ENCODE assay signal across 27 cellular contexts in the genomic region with DNA sequence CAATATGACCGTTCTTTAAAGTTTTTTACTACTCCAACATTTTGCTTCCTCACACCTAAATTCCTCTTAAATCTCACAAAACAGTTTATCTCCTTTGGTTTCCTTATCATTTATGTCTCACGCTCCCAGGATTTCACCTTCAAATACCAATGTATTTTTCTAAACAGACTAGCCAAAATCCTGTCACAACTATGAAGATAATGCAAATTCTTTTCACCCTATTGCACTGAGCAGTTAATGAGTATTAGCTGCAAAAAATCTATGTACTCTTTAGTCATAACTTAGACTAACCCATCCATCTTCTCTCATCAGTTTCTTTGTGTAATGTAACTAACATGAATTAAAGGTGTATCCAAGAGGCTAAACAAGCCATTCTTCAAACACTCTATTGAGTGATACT.
A peak's percentile ranks its signal among the peaks of the same experiment; 100 is the strongest.
DNase-seq lines count a peak whose midpoint lies in the region; ATAC-seq, FAIRE-seq and TF ChIP-seq lines count a peak whose summit lies in the region.
"Had no signal": no experiment of that assay in that cellular context is flagged by ENCODE, and none has a peak within 500 bp of the region (broad histone marks: within the 10 kb centered on the region; RNA-seq: fewer than 3 reads in every experiment).

No MANE protein-coding gene starts in this region.

- H3K4me3 ChIP-seq in astrocyte (ENCODE audit: insufficient read depth, low read depth, low read length) (no peak overlapping the region), fibroblast of pulmonary artery (replicated peaks; ENCODE audit: low read depth, low read length) (no peak overlapping the region)
- H3K4me3 ChIP-seq: BLaER1, GM12878 had no signal

- H3K36me3 Mint-ChIP-seq in astrocyte (ENCODE audit: low read depth, unreplicated experiment), result no peaks in the 10 kb centered on the region
- H3K36me3 Mint-ChIP-seq: CD14-positive monocyte; CD4-positive, alpha-beta memory T cell; CD4-positive, CD25-positive, alpha-beta regulatory T cell; CD8-positive, alpha-beta memory T cell had no signal

- no peaks in the 10 kb centered on the region for H3K27me3 ChIP-seq in astrocyte (ENCODE audit: insufficient read depth, low read length)
- H3K27me3 ChIP-seq: BE2C, BLaER1 had no signal

- H3K4me2 ChIP-seq in astrocyte (ENCODE audit: low read length), result no peak overlapping the region
- H3K4me2 ChIP-seq: BLaER1 had no signal

- FAIRE-seq in astrocyte (lab: Jason Lieb, UNC), result no peak
- FAIRE-seq: A204.1, D721Med, G401.6, GM12878, GM12892, GM18507 had no signal

- no peaks in the 10 kb centered on the region for H3K79me2 ChIP-seq in astrocyte (ENCODE audit: insufficient read depth, low read length)

- H3K4me1 ChIP-seq in astrocyte (ENCODE audit: insufficient read depth, low read length), result no peaks in the 10 kb centered on the region
- H3K4me1 ChIP-seq: BE2C, BLaER1 had no signal

- H3K9me3 ChIP-seq in astrocyte (ENCODE audit: insufficient read depth, low read depth, low read length), result no peaks in the 10 kb centered on the region
- H3K9me3 ChIP-seq: BE2C, BLaER1 had no signal

- no peak overlapping the region for H3K27ac ChIP-seq in astrocyte (ENCODE audit: low read depth, low read length)
- H3K27ac ChIP-seq: BLaER1 had no signal

- no peak overlapping the region for H3K9ac ChIP-seq in astrocyte (ENCODE audit: low read length)
- H3K9ac ChIP-seq: BLaER1 had no signal

- no peaks in the 10 kb centered on the region for H3K27me3 Mint-ChIP-seq in astrocyte (ENCODE audit: low read depth, unreplicated experiment)
- H3K27me3 Mint-ChIP-seq: CD4-positive, CD25-positive, alpha-beta regulatory T cell had no signal

- TF ChIP-seq CTCF in astrocyte (IDR thresholded peaks at IDR 0.05; ENCODE audit: insufficient read depth, low read depth, low read length) (no peak), fibroblast of pulmonary artery (IDR thresholded peaks at IDR 0.05; ENCODE audit: low read length, missing control alignments) (no peak)

- H2AFZ ChIP-seq in astrocyte (ENCODE audit: low read depth, low read length), result no peak overlapping the region

- no peak overlapping the region for H3K4me3 Mint-ChIP-seq in astrocyte (ENCODE audit: unreplicated experiment)
- H3K4me3 Mint-ChIP-seq: CD14-positive monocyte; CD4-positive, alpha-beta memory T cell; CD4-positive, CD25-positive, alpha-beta regulatory T cell; CD8-positive, alpha-beta memory T cell had no signal

- no peak overlapping the region for H3K27ac Mint-ChIP-seq in astrocyte (ENCODE audit: unreplicated experiment)
- H3K27ac Mint-ChIP-seq: CD14-positive monocyte; CD4-positive, alpha-beta memory T cell; CD4-positive, CD25-positive, alpha-beta regulatory T cell; CD8-positive, alpha-beta memory T cell had no signal

- peak; percentile 79 for DNase-seq in NCI-H226
- peak; percentile 78 for DNase-seq in astrocyte (ENCODE audit: low read depth)
- DNase-seq in fibroblast of pulmonary artery (ENCODE audit: low read depth), result peak; percentile 11
- peak; percentile 2 for DNase-seq in kidney glomerular epithelial cell (lab: John Stamatoyannopoulos, UW)
- no peak for DNase-seq in mucosa of gallbladder (ENCODE audit: low spot score)
- no peak for DNase-seq in GM03348 (ENCODE audit: low spot score)
- DNase-seq: 8988T; ACHN; BE2C; C1 segment of cervical spinal cord; Calu3; CD4-positive, alpha-beta memory T cell; CD4-positive, CD25-positive, alpha-beta regulatory T cell; CD8-positive, alpha-beta memory T cell; COR-L47; DMS79 treated with DMSO at 0.1 percent for 48 hours; GF-D8 had no signal

- peaks cover 3% of the 10 kb centered on the region for H3K4me1 Mint-ChIP-seq in astrocyte (ENCODE audit: low read depth, unreplicated experiment)
- H3K4me1 Mint-ChIP-seq: CD14-positive monocyte; CD4-positive, alpha-beta memory T cell; CD4-positive, CD25-positive, alpha-beta regulatory T cell; CD8-positive, alpha-beta memory T cell had no signal

- no peaks in the 10 kb centered on the region for H3K36me3 ChIP-seq in astrocyte (ENCODE audit: insufficient read depth, low read length)
- H3K36me3 ChIP-seq: BE2C, BLaER1 had no signal

- ATAC-seq in GM19328 (IDR thresholded peaks at IDR 0.05; ENCODE audit: unreplicated experiment) (no peak), HG03442 (IDR thresholded peaks at IDR 0.05; ENCODE audit: unreplicated experiment) (no peak)
- ATAC-seq: GM12878 had no signal

- H4K20me1 ChIP-seq in astrocyte (ENCODE audit: insufficient read depth, low read length), result no peaks in the 10 kb centered on the region
- H4K20me1 ChIP-seq: BLaER1 had no signal

- H3K9me3 Mint-ChIP-seq in astrocyte (ENCODE audit: unreplicated experiment), result no peaks in the 10 kb centered on the region
- H3K9me3 Mint-ChIP-seq: CD4-positive, alpha-beta memory T cell; CD4-positive, CD25-positive, alpha-beta regulatory T cell; CD8-positive, alpha-beta memory T cell had no signal

Comparison
In these comparisons a context has a peak if more than half of its experiments do, and no peak if none do; other contexts are left out.
1. DNase-seq: peak in NCI-H226 (single experiment), astrocyte (single experiment), fibroblast of pulmonary artery (single experiment) and kidney glomerular epithelial cell (single experiment); none in mucosa of gallbladder (single experiment) and GM03348 (single experiment).